In the genomic region with DNA sequence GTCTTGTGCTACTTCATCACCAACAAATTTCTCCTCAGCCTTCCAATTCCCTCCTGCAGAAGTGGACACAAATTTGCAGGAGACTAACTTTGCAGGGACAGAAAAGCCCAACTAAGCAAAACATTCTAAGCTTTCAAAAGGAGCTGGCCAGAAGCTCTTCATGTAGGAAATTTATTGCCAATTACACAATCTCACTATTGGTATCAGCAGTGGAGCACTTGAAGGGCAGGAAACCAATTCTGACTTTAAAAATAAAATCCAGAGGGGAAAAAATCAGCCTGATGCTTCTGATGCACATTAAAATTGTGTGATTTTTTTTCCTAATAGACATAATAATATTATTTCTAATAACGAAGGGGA, we compare ENCODE assay signal across 20 cellular contexts.
"Had no signal": no experiment of that assay in that cellular context is flagged by ENCODE, and none has a peak within 500 bp of the region (broad histone marks: within the 10 kb centered on the region; RNA-seq: fewer than 3 reads in every experiment).

No MANE protein-coding gene starts in this region.

- ATAC-seq: activated T-helper 17 cell treated with anti-CD3 and anti-CD28 coated beads, Interleukin-2, amount 50 U/mL, for 72 hours; mucosa of descending colon; naive thymus-derived CD8-positive, alpha-beta T cell; T-helper 17 cell had no signal

- H3K27ac ChIP-seq: body of pancreas, epithelial cell of prostate, testis, uterus had no signal

- H3K4me3 ChIP-seq: body of pancreas, lung, mucosa of descending colon, testis, uterus had no signal

- H3K36me3 ChIP-seq: uterus had no signal

- DNase-seq: activated CD4-positive, alpha-beta T cell treated with anti-CD3 and anti-CD28 coated beads, Interleukin-2, amount 10 ng/mL, durations not matched to agents 7 days and 5 days; activated CD4-positive, CD25-positive, alpha-beta regulatory T cell; activated CD8-positive, alpha-beta memory T cell treated with anti-CD3 and anti-CD28 coated beads for 24 hours; activated naive CD4-positive, alpha-beta T cell treated with anti-CD3 and anti-CD28 coated beads, Interleukin-2, amount 10 ng/mL, durations not matched to agents 7 days and 5 days; amniotic stem cell; central memory CD4-positive, alpha-beta T cell; cortex of kidney; effector CD8-positive, alpha-beta T cell; glutamatergic neuron; mucosa of descending colon; naive thymus-derived CD8-positive, alpha-beta T cell; stimulated activated CD4-positive, alpha-beta T cell treated with anti-CD3 and anti-CD28 coated beads, Interleukin-15, amount 100 ng/mL, for 24 hours; stimulated activated CD4-positive, alpha-beta T cell treated with anti-CD3 and anti-CD28 coated beads, Interleukin-4, amount 100 ng/mL, for 24 hours; T-helper 17 cell had no signal

- H3K9me3 ChIP-seq: body of pancreas, mucosa of descending colon, testis, uterus had no signal

- H3K27me3 ChIP-seq: body of pancreas, testis, uterus had no signal
